ENCODE assay signal across 8 cellular contexts in the genomic region with DNA sequence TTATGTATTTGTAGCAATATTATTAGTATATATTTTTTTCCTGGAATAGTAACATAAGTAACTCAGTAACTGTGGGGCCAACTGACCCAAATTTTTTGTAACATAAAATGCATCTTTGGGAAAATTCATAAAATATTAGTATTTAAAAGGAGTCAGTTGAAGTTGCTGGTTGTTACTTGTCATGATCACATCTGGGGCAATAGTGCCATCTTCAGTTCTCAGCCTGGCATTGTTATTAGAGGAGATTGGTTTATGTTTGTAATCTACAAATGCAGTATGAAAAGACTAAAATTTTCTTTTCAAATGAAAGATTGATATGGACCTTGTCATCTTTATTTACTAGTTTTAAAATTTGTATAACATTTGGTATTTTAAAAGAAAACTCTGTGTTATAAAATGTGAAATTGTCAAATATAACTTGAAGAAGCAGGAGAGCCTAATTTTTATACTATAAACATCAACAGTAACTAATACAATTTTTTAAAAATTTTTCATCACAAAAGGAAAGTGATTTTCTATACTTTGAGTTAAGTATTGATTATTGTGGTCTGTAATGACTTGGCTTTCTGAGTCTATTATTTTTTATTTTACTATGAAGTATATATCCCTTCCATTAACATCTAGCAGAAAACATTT. TPM values are rescaled to one million over a fixed set of nuclear protein-coding genes. Genes with fewer than 3 reads are reported as not detected.
DNase-seq lines count a peak whose midpoint lies in the region; ATAC-seq and TF ChIP-seq lines count a peak whose summit lies in the region.

No MANE protein-coding gene starts in this region.

- TF ChIP-seq POLR2A in lower leg skin (IDR thresholded peaks at IDR 0.05): no peak

- DNase-seq in NCI-H2081 (lab: John Stamatoyannopoulos, UW) (peak; percentile 16 to 62), NCI-H2081 treated with DMSO at 0.1 percent for 48 hours (lab: John Stamatoyannopoulos, UW) (no peak), NCI-H2227 treated with DMSO at 0.1 percent for 48 hours (lab: John Stamatoyannopoulos, UW) (peak; percentile 29), cardiac fibroblast (ENCODE audit: low read depth in 2 of 2) (peak; percentile 78 to 80), myocyte (ENCODE audit: low read depth) (peak; percentile 68), lower leg skin (ENCODE audit: low spot score in 2 of 2) (no peak), activated T-cell treated with anti-CD3 and anti-CD28 coated beads for 4 hours (no peak)

- TF ChIP-seq CTCF in cardiac fibroblast (IDR thresholded peaks at IDR 0.05; ENCODE audit: low read depth, low read length) (peak; percentile 66), lower leg skin (IDR thresholded peaks at IDR 0.05) (no peak)

- H3K4me3 ChIP-seq in cardiac fibroblast (replicated peaks in 1 of 2; ENCODE audit: low read depth in 2 of 2, low read length in 2 of 2): no peak overlapping the region
- H3K4me3 ChIP-seq in lower leg skin (ENCODE audit: low read depth, poor library complexity, severe bottlenecking): no peak overlapping the region

- intact Hi-C loops in lower leg skin (cut with DNase I; ENCODE audit: low total_unique reads): no loop called here

- ATAC-seq in HG02884 (IDR thresholded peaks at IDR 0.05; ENCODE audit: unreplicated experiment): peak; percentile 71

RNA-seq across cellular contexts. Expression of a gene that starts 38.8 kb away (rescaled TPM):
- total RNA-seq in myocyte: 11.7 and 13.2 TPM in 2 replicates
- polyA plus RNA-seq in myocyte (2012): 9.9 TPM
- total RNA-seq in lower leg skin: 10 to 100 TPM in 1 of 4 donors, 1 to 10 TPM in 3; 5.4 to 11.0 (median 6.0) TPM

Comparison
In these comparisons a context has a peak if more than half of its experiments do, and no peak if none do; other contexts are left out.
1. DNase-seq: peak in NCI-H2081 (2 of 2), NCI-H2227 treated with DMSO at 0.1 percent for 48 hours (single experiment), cardiac fibroblast (2 of 2) and myocyte (single experiment); none in NCI-H2081 treated with DMSO at 0.1 percent for 48 hours (single experiment), lower leg skin (0 of 2) and activated T-cell treated with anti-CD3 and anti-CD28 coated beads for 4 hours (single experiment).